In the genomic region with DNA sequence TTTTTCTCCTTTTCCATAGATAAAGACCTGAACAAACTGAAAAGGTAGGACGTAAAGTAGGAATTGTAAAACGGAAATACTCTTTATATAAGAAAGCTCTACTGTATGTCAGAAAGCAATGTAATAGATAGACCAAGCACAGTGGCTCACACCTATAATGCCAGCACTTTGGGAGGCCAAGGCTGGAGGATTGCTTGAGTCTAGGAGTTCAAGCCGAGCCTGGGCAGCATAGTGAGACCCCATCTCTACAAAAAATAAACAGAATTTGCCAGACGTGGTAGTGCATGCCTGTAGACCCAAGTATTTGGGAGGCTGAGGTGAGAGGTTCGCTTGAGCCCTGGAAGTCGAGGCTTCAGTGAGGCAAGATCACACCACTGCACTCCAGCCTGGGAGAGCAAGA, we compare ENCODE assay signal across 11 cellular contexts. TPM values are rescaled to one million over a fixed set of nuclear protein-coding genes. Genes with fewer than 3 reads are reported as not detected.
DNase-seq lines count a peak whose midpoint lies in the region; ATAC-seq and TF ChIP-seq lines count a peak whose summit lies in the region.
"Had no signal": no experiment of that assay in that cellular context is flagged by ENCODE, and none has a peak within 500 bp of the region (broad histone marks: within the 10 kb centered on the region; RNA-seq: fewer than 3 reads in every experiment).

No MANE protein-coding gene starts in this region.

- H3K9me2 ChIP-seq in DOHH2 (replicated peaks; ENCODE audit: control insufficient read depth, low read length) (no peaks in the 10 kb centered on the region), SU-DHL-6 (replicated peaks; ENCODE audit: insufficient read depth, low read length) (no peaks in the 10 kb centered on the region)

- no peaks in the 10 kb centered on the region for H3K27me3 Mint-ChIP-seq in activated CD4-positive, alpha-beta memory T cell treated with anti-CD3 and anti-CD28 coated beads, Interleukin-2, amount 10 ng/mL, durations not matched to agents 7 days and 5 days

- TF ChIP-seq CTCF in DOHH2 (IDR thresholded peaks at IDR 0.05; ENCODE audit: low read depth, low read length, poor library complexity, severe bottlenecking): no peak
- TF ChIP-seq CTCF in SU-DHL-6 (IDR thresholded peaks at IDR 0.05; ENCODE audit: insufficient read depth, low read length, poor library complexity, severe bottlenecking): no peak
- TF ChIP-seq CTCF in spleen (IDR thresholded peaks at IDR 0.05 in 8 of 11, conservative IDR thresholded peaks at IDR 0.05 in 3 of 11): no peak

- peaks cover 4% of the 10 kb centered on the region; the same call in 1 of the 2 replicates for H3F3A ChIP-seq in DOHH2 (ENCODE audit: control insufficient read depth, insufficient read depth)
- H3F3A ChIP-seq in SU-DHL-6 (ENCODE audit: insufficient read depth): peaks cover 7% of the 10 kb centered on the region; the same call in 1 of the 2 replicates

- peaks cover 74% of the 10 kb centered on the region for H3K9me3 Mint-ChIP-seq in activated CD4-positive, alpha-beta memory T cell treated with anti-CD3 and anti-CD28 coated beads, Interleukin-2, amount 10 ng/mL, durations not matched to agents 7 days and 5 days
- peaks cover 33 to 58% of the 10 kb centered on the region in 2 donors for H3K9me3 Mint-ChIP-seq in activated naive CD4-positive, alpha-beta T cell treated with anti-CD3 and anti-CD28 coated beads, Interleukin-2, amount 50 U/mL, for 72 hours

- intact Hi-C loops in spleen (cut with DNase I; ENCODE audit: low total_unique reads): no loop called here

- H3K4me3 Mint-ChIP-seq in activated CD4-positive, alpha-beta memory T cell treated with anti-CD3 and anti-CD28 coated beads, Interleukin-2, amount 10 ng/mL, durations not matched to agents 7 days and 5 days: no peak overlapping the region
- H3K4me3 Mint-ChIP-seq: GM23338 had no signal

- H3K79me2 ChIP-seq in DOHH2 (ENCODE audit: control insufficient read depth, low read length): peaks cover 12% of the 10 kb centered on the region
- no peaks in the 10 kb centered on the region for H3K79me2 ChIP-seq in SU-DHL-6 (ENCODE audit: insufficient read depth, low read length)

- H3K4me2 ChIP-seq in DOHH2 (ENCODE audit: low read length): peak overlapping the region; percentile 70
- no peak overlapping the region for H3K4me2 ChIP-seq in SU-DHL-6 (ENCODE audit: low read depth, low read length, poor library complexity, severe bottlenecking)
- H3K4me2 ChIP-seq: GM23338 had no signal

- no peak for TF ChIP-seq POLR2A in spleen (IDR thresholded peaks at IDR 0.05)

- no peak for ATAC-seq in GM21367 (IDR thresholded peaks at IDR 0.05; ENCODE audit: unreplicated experiment)
- no peak for ATAC-seq in activated naive CD4-positive, alpha-beta T cell treated with anti-CD3 and anti-CD28 coated beads, Interleukin-2, amount 50 U/mL, for 72 hours
- ATAC-seq: GM23338 had no signal

- WGBS in spleen, 5 donors: 96 to 99% (median 96%) methylated on average over 6 of the region's 6 CpGs

- H3K9me3 ChIP-seq in DOHH2 (ENCODE audit: control insufficient read depth, insufficient read depth, low read length): peaks cover 51% of the 10 kb centered on the region
- H3K9me3 ChIP-seq in SU-DHL-6 (ENCODE audit: insufficient read depth, low read length): peaks cover 34% of the 10 kb centered on the region; the same call in 1 of the 2 replicates
- H3K9me3 ChIP-seq in spleen: peaks cover 2 to 87% (median 44%) of the 10 kb centered on the region in 8 donors

- no peak for DNase-seq in spleen
- no peak for DNase-seq in activated CD4-positive, alpha-beta memory T cell treated with anti-CD3 and anti-CD28 coated beads, Interleukin-2, amount 10 ng/mL, durations not matched to agents 7 days and 5 days
- DNase-seq in activated naive CD4-positive, alpha-beta T cell treated with anti-CD3 and anti-CD28 coated beads, Interleukin-2, amount 50 U/mL, for 72 hours (ENCODE audit: low spot score in 2 of 2): no peak
- DNase-seq: DMS53, H7, IMR-90 had no signal

- H3K9ac ChIP-seq in SU-DHL-6 (ENCODE audit: low read length): no peak overlapping the region

- H3K27me3 ChIP-seq in DOHH2 (ENCODE audit: control insufficient read depth, low read length) (no peaks in the 10 kb centered on the region), SU-DHL-6 (ENCODE audit: low read length) (no peaks in the 10 kb centered on the region), spleen (replicated peaks in 1 of 7) (no peaks in the 10 kb centered on the region)

- H2AFZ ChIP-seq in SU-DHL-6 (ENCODE audit: low read depth, low read length, severe bottlenecking): no peak overlapping the region
- H2AFZ ChIP-seq: GM23338 had no signal

- peaks cover 84% of the 10 kb centered on the region for H3K36me3 Mint-ChIP-seq in activated CD4-positive, alpha-beta memory T cell treated with anti-CD3 and anti-CD28 coated beads, Interleukin-2, amount 10 ng/mL, durations not matched to agents 7 days and 5 days (ENCODE audit: low read depth)
- H3K36me3 Mint-ChIP-seq in activated naive CD4-positive, alpha-beta T cell treated with anti-CD3 and anti-CD28 coated beads, Interleukin-2, amount 50 U/mL, for 72 hours: peaks cover 72 to 94% of the 10 kb centered on the region in 2 donors

- H3K27ac ChIP-seq in DOHH2 (ENCODE audit: low read depth, low read length): peak overlapping the region; percentile 65
- peak overlapping the region; percentile 25 for H3K27ac ChIP-seq in SU-DHL-6 (ENCODE audit: low read depth, low read length)
- H3K27ac ChIP-seq in cingulate gyrus (ENCODE audit: low read depth, low read length): peak overlapping the region; percentile 11
- H3K27ac ChIP-seq in spleen: peak overlapping the region in 5 of 8 donors; percentile 52 to 84 (median 74)

- CTCF ChIA-PET in activated CD4-positive, alpha-beta memory T cell treated with anti-CD3 and anti-CD28 coated beads, Interleukin-2, amount 10 ng/mL, durations not matched to agents 7 days and 5 days (lab: Charles Lee): no interaction called here

- peaks cover 22% of the 10 kb centered on the region for H3K4me1 ChIP-seq in DOHH2 (ENCODE audit: control insufficient read depth, low read length)
- peaks cover 0 to 21% (median 12%) of the 10 kb centered on the region in 6 donors for H3K4me1 ChIP-seq in spleen

- H3K36me3 ChIP-seq in DOHH2 (ENCODE audit: control insufficient read depth, low read length): peaks cover 86% of the 10 kb centered on the region
- peaks cover 84% of the 10 kb centered on the region for H3K36me3 ChIP-seq in SU-DHL-6 (ENCODE audit: low read length)
- peaks cover 12 to 97% (median 61%) of the 10 kb centered on the region in 6 donors for H3K36me3 ChIP-seq in spleen

- POLR2A ChIA-PET in activated CD4-positive, alpha-beta memory T cell treated with anti-CD3 and anti-CD28 coated beads, Interleukin-2, amount 10 ng/mL, durations not matched to agents 7 days and 5 days (lab: Charles Lee): no interaction called here

- peak overlapping the region; percentile 56 for H3K4me3 ChIP-seq in DOHH2 (ENCODE audit: low read length)
- no peak overlapping the region for H3K4me3 ChIP-seq in SU-DHL-6 (ENCODE audit: insufficient read depth, low read length, poor library complexity, severe bottlenecking)
- H3K4me3 ChIP-seq in spleen: peak overlapping the region in 1 of 8 donors; percentile 27
- H3K4me3 ChIP-seq: GM23338 had no signal

- H4K20me1 ChIP-seq in DOHH2 (ENCODE audit: control insufficient read depth, insufficient read depth, low read depth, low read length) (no peaks in the 10 kb centered on the region), SU-DHL-6 (ENCODE audit: low read depth, low read length) (no peaks in the 10 kb centered on the region)

- H3K4me1 Mint-ChIP-seq in activated CD4-positive, alpha-beta memory T cell treated with anti-CD3 and anti-CD28 coated beads, Interleukin-2, amount 10 ng/mL, durations not matched to agents 7 days and 5 days: no peaks in the 10 kb centered on the region
- H3K4me1 Mint-ChIP-seq: GM23338 had no signal

- H3K27ac Mint-ChIP-seq in activated CD4-positive, alpha-beta memory T cell treated with anti-CD3 and anti-CD28 coated beads, Interleukin-2, amount 10 ng/mL, durations not matched to agents 7 days and 5 days: no peak overlapping the region
- H3K27ac Mint-ChIP-seq in activated naive CD4-positive, alpha-beta T cell treated with anti-CD3 and anti-CD28 coated beads, Interleukin-2, amount 50 U/mL, for 72 hours: no peak overlapping the region
- H3K27ac Mint-ChIP-seq: GM23338 had no signal

RNA-seq across cellular contexts. Expression of a gene that starts 7.6 kb away (rescaled TPM):
- 10 to 100 TPM; 27.4 to 50.7 (median 34.4) TPM for total RNA-seq in spleen
- 10 to 100 TPM; 10.3 to 15.8 (median 11.8) TPM for polyA plus RNA-seq in spleen
- total RNA-seq in activated CD4-positive, alpha-beta memory T cell treated with anti-CD3 and anti-CD28 coated beads, Interleukin-2, amount 10 ng/mL, durations not matched to agents 7 days and 5 days: 10 to 100 TPM; 14.4 to 16.1 TPM
- 10 to 100 TPM; 18.3 to 22.7 TPM for total RNA-seq in activated naive CD4-positive, alpha-beta T cell treated with anti-CD3 and anti-CD28 coated beads, Interleukin-2, amount 50 U/mL, for 72 hours

RNA-seq across cellular contexts. Expression of a gene that starts 41.6 kb away (rescaled TPM):
- 10 to 100 TPM; 18.1 to 39.2 (median 26.6) TPM for total RNA-seq in spleen
- polyA plus RNA-seq in spleen: 10 to 100 TPM in 2 of 3 donors, 1 to 10 TPM in 1; 7.2 to 12.1 (median 11.0) TPM
- total RNA-seq in activated CD4-positive, alpha-beta memory T cell treated with anti-CD3 and anti-CD28 coated beads, Interleukin-2, amount 10 ng/mL, durations not matched to agents 7 days and 5 days: 10 to 100 TPM; 14.6 to 19.2 TPM
- total RNA-seq in activated naive CD4-positive, alpha-beta T cell treated with anti-CD3 and anti-CD28 coated beads, Interleukin-2, amount 50 U/mL, for 72 hours: 10 to 100 TPM; 17.6 to 39.6 TPM

Comparison
In these comparisons a context has a peak if more than half of its experiments do, and no peak if none do; other contexts are left out.
1. H3K27ac ChIP-seq: peak in every context shown above with its lines; median percentile 74 in spleen; 65 in DOHH2; 25 in SU-DHL-6; 11 in cingulate gyrus.